In genomic region chr14:100547633-100548294, GRCh38 we compare ENCODE assay signal across 8 cellular contexts. TPM values are rescaled to one million over a fixed set of nuclear protein-coding genes. Genes with fewer than 3 reads are reported as not detected.
DNase-seq lines count a peak whose midpoint lies in the region; ATAC-seq and TF ChIP-seq lines count a peak whose summit lies in the region.

No MANE protein-coding gene starts in this region.

- no peaks in the 10 kb centered on the region for H3K27me3 Mint-ChIP-seq in CD4-positive, alpha-beta T cell

- H3K4me3 Mint-ChIP-seq in CD4-positive, alpha-beta T cell, result peak overlapping the region; percentile 78

- peak overlapping the region; percentile 74 for H3K27ac Mint-ChIP-seq in CD4-positive, alpha-beta T cell

- peak overlapping the region; percentile 67 for H3K4me2 ChIP-seq in Loucy (ENCODE audit: low read depth, low read length, poor library complexity, severe bottlenecking)

- CTCF ChIA-PET in CD4-positive, alpha-beta T cell (lab: Charles Lee), result no interaction called here

- ATAC-seq in CD4-positive, alpha-beta T cell (ENCODE audit: poor library complexity), result peak; percentile 50
- no peak for ATAC-seq in GM18861 (IDR thresholded peaks at IDR 0.05; ENCODE audit: unreplicated experiment)
- no peak for ATAC-seq in HG03342 (IDR thresholded peaks at IDR 0.05; ENCODE audit: unreplicated experiment)

- peaks cover 24% of the 10 kb centered on the region for H3K4me1 Mint-ChIP-seq in CD4-positive, alpha-beta T cell (ENCODE audit: low read depth)

- no peak for TF ChIP-seq CTCF in CD4-positive, alpha-beta T cell (IDR thresholded peaks at IDR 0.05)
- TF ChIP-seq CTCF in Loucy (conservative IDR thresholded peaks at IDR 0.05; ENCODE audit: low read length) (no peak), foreskin fibroblast (IDR thresholded peaks at IDR 0.05; ENCODE audit: low read depth, low read length) (no peak)

- H3K9me3 Mint-ChIP-seq in CD4-positive, alpha-beta T cell, result no peaks in the 10 kb centered on the region

- intact Hi-C loops in CD4-positive, alpha-beta T cell (cut with DNase I, micrococcal nuclease), result loop anchor here in 1 of 2 experiments (5.0 kb wide), 1 partner anchor 95 kb away; no protein-coding TSS in a partner anchor

- no peak overlapping the region for H2AFZ ChIP-seq in Loucy (ENCODE audit: low read length)

- no peaks in the 10 kb centered on the region for H3K79me2 ChIP-seq in Loucy (ENCODE audit: insufficient read depth, low read length)

- POLR2A ChIA-PET in CD4-positive, alpha-beta T cell (lab: Charles Lee), result interaction anchor here (2.2 kb wide), 1 partner anchor 98 kb away, joined by 8 read pairs; no protein-coding TSS in a partner anchor

- H3K27ac ChIP-seq in CD4-positive, alpha-beta T cell (ENCODE audit: low read depth, low read length), result peak overlapping the region; percentile 38

- peaks cover 29% of the 10 kb centered on the region for H3K4me1 ChIP-seq in Loucy (ENCODE audit: insufficient read depth, low read length, poor library complexity, severe bottlenecking)

- peak in 6 of 10 experiments; percentile 26 to 66 (median 44) for DNase-seq in CD4-positive, alpha-beta T cell
- DNase-seq in T1000 (lab: John Stamatoyannopoulos, UW) (peak; percentile 53), foreskin fibroblast (peak; percentile 60 to 65), mesenteric fat pad (ENCODE audit: low spot score) (no peak)
- peak; percentile 60 for DNase-seq in stimulated activated CD4-positive, alpha-beta T cell treated with anti-CD3 and anti-CD28 coated beads, Interleukin-15, amount 100 ng/mL, for 24 hours

- H3K9me2 ChIP-seq in Loucy (replicated peaks; ENCODE audit: low read depth, low read length), result no peaks in the 10 kb centered on the region

- no peaks in the 10 kb centered on the region for H3K36me3 Mint-ChIP-seq in CD4-positive, alpha-beta T cell (ENCODE audit: low read depth)

- H3K4me3 ChIP-seq in Loucy (ENCODE audit: low read length, poor library complexity, severe bottlenecking), result peak overlapping the region; percentile 51
- no peak overlapping the region for H3K4me3 ChIP-seq in foreskin fibroblast (ENCODE audit: low read depth in 1 of 2, low read length in 2 of 2)

- H3K27me3 ChIP-seq in CD4-positive, alpha-beta T cell (ENCODE audit: control insufficient read depth, insufficient read depth, low read length), result no peaks in the 10 kb centered on the region
- no peaks in the 10 kb centered on the region for H3K27me3 ChIP-seq in Loucy (ENCODE audit: insufficient read depth, low read length, poor library complexity, severe bottlenecking)

- H4K20me1 ChIP-seq in Loucy (ENCODE audit: insufficient read depth, low read length, poor library complexity, severe bottlenecking), result no peaks in the 10 kb centered on the region

- H3K9me3 ChIP-seq in CD4-positive, alpha-beta T cell (ENCODE audit: control insufficient read depth, low read length), result no peaks in the 10 kb centered on the region
- H3K9me3 ChIP-seq in Loucy (ENCODE audit: insufficient read depth, low read depth, low read length), result no peaks in the 10 kb centered on the region

- no peaks in the 10 kb centered on the region for H3F3A ChIP-seq in Loucy (ENCODE audit: low read depth)

- no peaks in the 10 kb centered on the region for H3K36me3 ChIP-seq in Loucy (ENCODE audit: insufficient read depth, low read length)

- peak overlapping the region; percentile 33 for H3K9ac ChIP-seq in Loucy (ENCODE audit: low read depth, low read length, poor library complexity, severe bottlenecking)

RNA-seq across cellular contexts. Expression of gene BEGAIN, which starts 39.5 kb away (rescaled TPM):
- 1 to 10 TPM; 1.5 to 2.0 TPM for total RNA-seq in CD4-positive, alpha-beta T cell
- total RNA-seq in mesenteric fat pad, result 2.2 TPM
